Comparison of ENCODE assay signal across 13 cellular contexts in genomic region chr16:5007256-5007655, GRCh38. TPM values are rescaled to one million over a fixed set of nuclear protein-coding genes. Genes with fewer than 3 reads are reported as not detected.
DNase-seq lines count a peak whose midpoint lies in the region; ATAC-seq and TF ChIP-seq lines count a peak whose summit lies in the region.
"Had no signal": no experiment of that assay in that cellular context is flagged by ENCODE, and none has a peak within 500 bp of the region (broad histone marks: within the 10 kb centered on the region; RNA-seq: fewer than 3 reads in every experiment).

No MANE protein-coding gene starts in this region.

- H3K27ac ChIP-seq in caudate nucleus (ENCODE audit: low read depth, low read length) (peak overlapping the region; percentile 90), dorsolateral prefrontal cortex (peak overlapping the region in 56 of 59 donors; percentile 55 to 98 (median 82)), neuronal stem cell (replicated peaks; ENCODE audit: low read length) (no peak overlapping the region), ascending aorta (no peak overlapping the region)
- H3K27ac ChIP-seq: A549, C4-2B had no signal

- TF ChIP-seq CTCF in dorsolateral prefrontal cortex (IDR thresholded peaks at IDR 0.05 in 54 of 56, conservative IDR thresholded peaks at IDR 0.05 in 2 of 56; ENCODE audit: low read depth in 1 of 56, partially characterized antibody in 56 of 56): no peak
- no peak for TF ChIP-seq CTCF in ascending aorta (IDR thresholded peaks at IDR 0.05)
- no peak for TF ChIP-seq CTCF in GM13976 (IDR thresholded peaks at IDR 0.05; ENCODE audit: borderline replicate concordance, control extremely low read depth, extremely low read depth, insufficient read depth, missing control alignments)

- H3K4me2 ChIP-seq in neuronal stem cell (ENCODE audit: insufficient read depth, low read length, poor library complexity, severe bottlenecking): no peak overlapping the region
- H3K4me2 ChIP-seq: A549 had no signal

- no peak overlapping the region for H3K14ac ChIP-seq in neuronal stem cell (ENCODE audit: low read length)

- H3K27me3 ChIP-seq in dorsolateral prefrontal cortex (no peaks in the 10 kb centered on the region), neuronal stem cell (ENCODE audit: control insufficient read depth in 3 of 3, insufficient read depth in 3 of 3, low read depth in 1 of 3, low read length in 3 of 3) (peaks cover 0 to 32% (median 0%) of the 10 kb centered on the region in 3 experiments), ascending aorta (no peaks in the 10 kb centered on the region)

- no peak overlapping the region for H2BK5ac ChIP-seq in neuronal stem cell (ENCODE audit: low read length)

- H4K8ac ChIP-seq in neuronal stem cell (ENCODE audit: low read depth, low read length): no peak overlapping the region

- H3K9me3 ChIP-seq in neuronal stem cell (replicated peaks in 1 of 2; ENCODE audit: control insufficient read depth in 2 of 2, insufficient read depth in 1 of 2, low read depth in 1 of 2, low read length in 2 of 2): no peaks in the 10 kb centered on the region
- H3K9me3 ChIP-seq in ascending aorta: no peaks in the 10 kb centered on the region
- H3K9me3 ChIP-seq: A549, BE2C had no signal

- H3K18ac ChIP-seq in neuronal stem cell (ENCODE audit: low read length): no peak overlapping the region

- H3K4me3 ChIP-seq in dorsolateral prefrontal cortex (no peak overlapping the region), neuronal stem cell (ENCODE audit: low read length in 2 of 2) (no peak overlapping the region), ascending aorta (no peak overlapping the region)
- H3K4me3 ChIP-seq: A549 had no signal

- H2AK5ac ChIP-seq in neuronal stem cell (ENCODE audit: low read depth, low read length): peak overlapping the region; percentile 88

- DNase-seq in caudate nucleus (lab: John Stamatoyannopoulos, UW): no peak
- DNase-seq in dorsolateral prefrontal cortex: no peak
- DNase-seq in neuronal stem cell (ENCODE audit: low spot score): no peak
- no peak for DNase-seq in ascending aorta (ENCODE audit: low spot score in 2 of 2)
- no peak for DNase-seq in GM13976 (ENCODE audit: low spot score)
- DNase-seq: BE2C; CD4-positive, alpha-beta memory T cell; DMS79 treated with DMSO at 0.1 percent for 48 hours; EL had no signal

- H3K4me1 ChIP-seq in neuronal stem cell (ENCODE audit: control insufficient read depth in 2 of 2, insufficient read depth in 1 of 2, low read depth in 1 of 2, low read length in 2 of 2): no peaks in the 10 kb centered on the region
- no peaks in the 10 kb centered on the region for H3K4me1 ChIP-seq in ascending aorta
- H3K4me1 ChIP-seq: A549, BE2C had no signal

- H3K79me1 ChIP-seq in neuronal stem cell (ENCODE audit: low read depth, low read length): no peaks in the 10 kb centered on the region

- no peak for ATAC-seq in HG02610 (IDR thresholded peaks at IDR 0.05; ENCODE audit: unreplicated experiment)
- ATAC-seq: A549 had no signal

- H2BK15ac ChIP-seq in neuronal stem cell (ENCODE audit: low read length): no peak overlapping the region

- no peak overlapping the region for H2BK120ac ChIP-seq in neuronal stem cell (ENCODE audit: low read depth, low read length)

- H3K36me3 ChIP-seq in neuronal stem cell (replicated peaks in 1 of 2; ENCODE audit: control insufficient read depth in 2 of 2, insufficient read depth in 2 of 2, low read length in 2 of 2): no peaks in the 10 kb centered on the region
- no peaks in the 10 kb centered on the region for H3K36me3 ChIP-seq in ascending aorta
- H3K36me3 ChIP-seq: BE2C had no signal

- H2BK12ac ChIP-seq in neuronal stem cell (ENCODE audit: low read length): no peak overlapping the region

- H2AFZ ChIP-seq in neuronal stem cell (ENCODE audit: low read length): no peak overlapping the region

- WGBS in neuronal stem cell (ENCODE audit: extremely low coverage in 2 of 2, insufficient read length in 2 of 2, insufficient replicate concordance in 1 of 2), 2 donors: no CpG with 5 or more reads among the region's 10 CpGs

- H4K91ac ChIP-seq in neuronal stem cell (ENCODE audit: low read depth, low read length, poor library complexity): no peak overlapping the region

- no peak overlapping the region for H3K9ac ChIP-seq in neuronal stem cell (ENCODE audit: low read depth, low read length, poor library complexity)

- in situ Hi-C loops in GM13976 (cut with MboI; ENCODE audit: low sequenced_read_pairs, unreplicated experiment): no loop called here

- intact Hi-C loops in dorsolateral prefrontal cortex (cut with DNase I): no loop called here
- intact Hi-C loops in ascending aorta (cut with DNase I): no loop called here

- no peak overlapping the region for H3K23ac ChIP-seq in neuronal stem cell (ENCODE audit: low read depth, low read length, poor library complexity)

- no peak overlapping the region for H3K4ac ChIP-seq in neuronal stem cell (ENCODE audit: low read length)

RNA-seq across cellular contexts. Expression of gene NAGPA, which starts 26.5 kb away (rescaled TPM):
- total RNA-seq in dorsolateral prefrontal cortex (10 to 100 TPM; 29.1 to 81.0 (median 49.0) TPM), ascending aorta (23.0 TPM)
- polyA plus RNA-seq in neuronal stem cell (2013, experiment 1 of 2): 3.1 TPM
- 2.7 TPM for polyA plus RNA-seq in neuronal stem cell (2013, experiment 2 of 2)

RNA-seq across cellular contexts. Expression of gene SEC14L5, which starts 49.1 kb away (rescaled TPM):
- total RNA-seq in dorsolateral prefrontal cortex (100 to 1,000 TPM in 6 of 120 experiments, 10 to 100 TPM in 114; 34.5 to 145 (median 61.7) TPM), ascending aorta (5.7 TPM)
- polyA plus RNA-seq in neuronal stem cell (2013, experiment 1 of 2): 0.11 TPM
- polyA plus RNA-seq in neuronal stem cell (2013, experiment 2 of 2): 0.08 TPM
- total RNA-seq: CD4-positive, alpha-beta memory T cell had no signal
- polyA plus RNA-seq: CD4-positive, alpha-beta memory T cell had no signal

RNA-seq across cellular contexts. Expression of gene C16orf89, which starts 58.5 kb away (rescaled TPM):
- 10 to 100 TPM in 116 of 120 experiments, 1 to 10 TPM in 4; 7.8 to 64.9 (median 22.1) TPM for total RNA-seq in dorsolateral prefrontal cortex
- polyA plus RNA-seq in neuronal stem cell (2013, experiment 1 of 2): 0.52 TPM
- polyA plus RNA-seq in neuronal stem cell (2013, experiment 2 of 2): 0.72 TPM
- total RNA-seq in ascending aorta: 4.6 TPM
- total RNA-seq: CD4-positive, alpha-beta memory T cell; HT-29 had no signal
- polyA plus RNA-seq: A549; CD4-positive, alpha-beta memory T cell had no signal

Comparison
In these comparisons a context has a peak if more than half of its experiments do, and no peak if none do; other contexts are left out.
1. H3K27ac ChIP-seq: peak in caudate nucleus (single experiment) and dorsolateral prefrontal cortex (56 of 59); none in neuronal stem cell (single experiment) and ascending aorta (0 of 2).